ENCODE assay signal across 9 cellular contexts in genomic region chr11:326842-327580, GRCh38. TPM values are rescaled to one million over a fixed set of nuclear protein-coding genes. Genes with fewer than 3 reads are reported as not detected.
DNase-seq lines count a peak whose midpoint lies in the region; ATAC-seq and TF ChIP-seq lines count a peak whose summit lies in the region.
"Had no signal": no experiment of that assay in that cellular context is flagged by ENCODE, and none has a peak within 500 bp of the region (broad histone marks: within the 10 kb centered on the region; RNA-seq: fewer than 3 reads in every experiment).

No MANE protein-coding gene starts in this region.

- H4K12ac ChIP-seq in trophoblast cell (ENCODE audit: low read depth, low read length): no peak overlapping the region

- H3K9ac ChIP-seq in Loucy (ENCODE audit: low read depth, low read length, poor library complexity, severe bottlenecking): peak overlapping the region; percentile 87
- peak overlapping the region; percentile 39 to 65 (median 54) for H3K9ac ChIP-seq in skeletal muscle tissue (ENCODE audit: low read depth in 1 of 3, low read length in 3 of 3)
- H3K9ac ChIP-seq in trophoblast cell (ENCODE audit: low read length): no peak overlapping the region

- no CpG with 5 or more reads among the region's 19 CpGs for WGBS in trophoblast cell (ENCODE audit: extremely low coverage, insufficient coverage, insufficient read length)

- H3K27ac ChIP-seq in CD4-positive, alpha-beta memory T cell (ENCODE audit: low read depth, low read length): peak overlapping the region; percentile 76
- H3K27ac ChIP-seq in right atrium auricular region: peak overlapping the region; percentile 87 to 90
- H3K27ac ChIP-seq in skeletal muscle tissue (ENCODE audit: low read depth, low read length): peak overlapping the region; percentile 88
- H3K27ac ChIP-seq in trophoblast cell (ENCODE audit: low read depth, low read length): no peak overlapping the region

- H3K27ac Mint-ChIP-seq in CD4-positive, alpha-beta memory T cell: peak overlapping the region; percentile 86 to 96 (median 91)
- peak overlapping the region; percentile 95 for H3K27ac Mint-ChIP-seq in activated naive CD4-positive, alpha-beta T cell treated with anti-CD3 and anti-CD28 coated beads, Interleukin-2, amount 50 U/mL, for 24 hours

- peak overlapping the region; percentile 58 to 84 (median 67) for H3K4me3 Mint-ChIP-seq in CD4-positive, alpha-beta memory T cell
- peak overlapping the region; percentile 68 for H3K4me3 Mint-ChIP-seq in activated naive CD4-positive, alpha-beta T cell treated with anti-CD3 and anti-CD28 coated beads, Interleukin-2, amount 50 U/mL, for 24 hours

- no peak overlapping the region for H4K8ac ChIP-seq in trophoblast cell (ENCODE audit: low read depth, low read length)

- no peak overlapping the region for H2AK5ac ChIP-seq in trophoblast cell (ENCODE audit: low read length)

- H3K79me2 ChIP-seq in Loucy (ENCODE audit: insufficient read depth, low read length): peaks cover 47% of the 10 kb centered on the region
- H3K79me2 ChIP-seq in trophoblast cell (ENCODE audit: control insufficient read depth, insufficient read depth, low read length, poor library complexity): no peaks in the 10 kb centered on the region

- H3K27me3 ChIP-seq in CD4-positive, alpha-beta memory T cell (ENCODE audit: insufficient read depth, low read length): no peaks in the 10 kb centered on the region
- H3K27me3 ChIP-seq in Loucy (ENCODE audit: insufficient read depth, low read length, poor library complexity, severe bottlenecking) (no peaks in the 10 kb centered on the region), right atrium auricular region (no peaks in the 10 kb centered on the region), skeletal muscle tissue (ENCODE audit: control insufficient read depth in 3 of 3, insufficient read depth in 3 of 3, low read length in 3 of 3) (peaks cover 0 to 22% (median 3%) of the 10 kb centered on the region in 3 donors), trophoblast cell (ENCODE audit: insufficient read depth, low read length) (no peaks in the 10 kb centered on the region)

- no peak overlapping the region for H4K91ac ChIP-seq in trophoblast cell (ENCODE audit: low read depth, low read length)

- H2AFZ ChIP-seq in Loucy (ENCODE audit: low read length) (no peak overlapping the region), trophoblast cell (ENCODE audit: insufficient read depth, low read length, poor library complexity) (no peak overlapping the region)

- H3K14ac ChIP-seq in trophoblast cell (ENCODE audit: low read length): no peak overlapping the region

- H3K18ac ChIP-seq in trophoblast cell (ENCODE audit: low read length): no peak overlapping the region

- no peaks in the 10 kb centered on the region for H3K36me3 ChIP-seq in CD4-positive, alpha-beta memory T cell (ENCODE audit: insufficient read depth, low read length)
- H3K36me3 ChIP-seq in Loucy (ENCODE audit: insufficient read depth, low read length) (no peaks in the 10 kb centered on the region), right atrium auricular region (no peaks in the 10 kb centered on the region), skeletal muscle tissue (ENCODE audit: control insufficient read depth in 3 of 3, insufficient read depth in 3 of 3, low read length in 3 of 3) (no peaks in the 10 kb centered on the region), trophoblast cell (ENCODE audit: control insufficient read depth in 1 of 2, insufficient read depth in 2 of 2, low read length in 2 of 2) (no peaks in the 10 kb centered on the region)

- H3K4me2 ChIP-seq in Loucy (ENCODE audit: low read depth, low read length, poor library complexity, severe bottlenecking) (peak overlapping the region; percentile 85), trophoblast cell (ENCODE audit: low read length) (no peak overlapping the region)

- H3K4me1 ChIP-seq in CD4-positive, alpha-beta memory T cell (ENCODE audit: insufficient read depth, low read length): peaks cover 50% of the 10 kb centered on the region
- peaks cover 74% of the 10 kb centered on the region for H3K4me1 ChIP-seq in Loucy (ENCODE audit: insufficient read depth, low read length, poor library complexity, severe bottlenecking)
- H3K4me1 ChIP-seq in right atrium auricular region: peaks cover 0 to 38% of the 10 kb centered on the region in 2 donors
- H3K4me1 ChIP-seq in skeletal muscle tissue (ENCODE audit: control insufficient read depth in 3 of 3, insufficient read depth in 3 of 3, low read length in 3 of 3): peaks cover 21 to 29% (median 29%) of the 10 kb centered on the region in 3 donors
- no peaks in the 10 kb centered on the region for H3K4me1 ChIP-seq in trophoblast cell (ENCODE audit: control insufficient read depth in 1 of 2, insufficient read depth in 2 of 2, low read length in 2 of 2)

- no peak overlapping the region for H2BK5ac ChIP-seq in trophoblast cell (ENCODE audit: low read depth, low read length, poor library complexity)

- POLR2A ChIA-PET in CD4-positive, alpha-beta memory T cell (lab: Charles Lee; ENCODE audit: partially characterized antibody): interaction anchor here (0.7 to 4.5 kb wide), 8 partner anchors 11 to 119 kb away, joined by 3 to 42 read pairs (median 4); partner anchors contain the start of genes BET1L, IFITM1, PGGHG and RIC8A
- POLR2A ChIA-PET in HEK293T (lab: Yijun Ruan, JAX): interaction anchor here (1.2 kb wide), 1 partner anchor 28 kb away, joined by 5 read pairs; no protein-coding TSS in a partner anchor

- intact Hi-C loops in CD4-positive, alpha-beta memory T cell (cut with micrococcal nuclease): no loop called here

- no peak overlapping the region for H2BK12ac ChIP-seq in trophoblast cell (ENCODE audit: low read length)

- peaks cover 0 to 2% (median 0%) of the 10 kb centered on the region in 8 donors for H3K9me3 Mint-ChIP-seq in CD4-positive, alpha-beta memory T cell
- H3K9me3 Mint-ChIP-seq in activated naive CD4-positive, alpha-beta T cell treated with anti-CD3 and anti-CD28 coated beads, Interleukin-2, amount 50 U/mL, for 24 hours: no peaks in the 10 kb centered on the region

- no peaks in the 10 kb centered on the region for H4K20me1 ChIP-seq in Loucy (ENCODE audit: insufficient read depth, low read length, poor library complexity, severe bottlenecking)

- no peak overlapping the region for H3K23ac ChIP-seq in trophoblast cell (ENCODE audit: low read length)

- no peaks in the 10 kb centered on the region for H3K79me1 ChIP-seq in trophoblast cell (ENCODE audit: low read length)

- no peak for TF ChIP-seq CTCF in Loucy (conservative IDR thresholded peaks at IDR 0.05; ENCODE audit: low read length)
- TF ChIP-seq CTCF in right atrium auricular region (IDR thresholded peaks at IDR 0.05): no peak

- peak; percentile 77 for ATAC-seq in GM21447 (IDR thresholded peaks at IDR 0.05; ENCODE audit: unreplicated experiment)

- H3F3A ChIP-seq in Loucy (ENCODE audit: low read depth): peaks cover 40% of the 10 kb centered on the region

- no peaks in the 10 kb centered on the region for H3K9me2 ChIP-seq in Loucy (replicated peaks; ENCODE audit: low read depth, low read length)

- peaks cover 33 to 80% (median 57%) of the 10 kb centered on the region in 4 donors for H3K4me1 Mint-ChIP-seq in CD4-positive, alpha-beta memory T cell
- H3K4me1 Mint-ChIP-seq in activated naive CD4-positive, alpha-beta T cell treated with anti-CD3 and anti-CD28 coated beads, Interleukin-2, amount 50 U/mL, for 24 hours: peaks cover 77% of the 10 kb centered on the region

- H3K36me3 Mint-ChIP-seq in CD4-positive, alpha-beta memory T cell: no peaks in the 10 kb centered on the region
- H3K36me3 Mint-ChIP-seq in activated naive CD4-positive, alpha-beta T cell treated with anti-CD3 and anti-CD28 coated beads, Interleukin-2, amount 50 U/mL, for 24 hours: no peaks in the 10 kb centered on the region

- DNase-seq in CD4-positive, alpha-beta memory T cell: peak; percentile 67 to 82 (median 68)
- peak; percentile 94 for DNase-seq in right atrium auricular region (ENCODE audit: low spot score)
- no peak for DNase-seq in HEK293T (ENCODE audit: extremely low spot score)
- DNase-seq in trophoblast cell: no peak

- no peaks in the 10 kb centered on the region for H3K9me3 ChIP-seq in CD4-positive, alpha-beta memory T cell (ENCODE audit: control insufficient read depth in 1 of 2, low read length in 2 of 2)
- H3K9me3 ChIP-seq in Loucy (ENCODE audit: insufficient read depth, low read depth, low read length) (no peaks in the 10 kb centered on the region), right atrium auricular region (no peaks in the 10 kb centered on the region), skeletal muscle tissue (ENCODE audit: control insufficient read depth in 3 of 3, low read length in 3 of 3) (no peaks in the 10 kb centered on the region), trophoblast cell (ENCODE audit: insufficient read depth, low read depth, low read length) (peaks cover 8% of the 10 kb centered on the region)

- H2BK120ac ChIP-seq in trophoblast cell (ENCODE audit: insufficient read depth, low read length, poor library complexity): no peak overlapping the region

- no peaks in the 10 kb centered on the region for H3K27me3 Mint-ChIP-seq in CD4-positive, alpha-beta memory T cell
- H3K27me3 Mint-ChIP-seq in activated naive CD4-positive, alpha-beta T cell treated with anti-CD3 and anti-CD28 coated beads, Interleukin-2, amount 50 U/mL, for 24 hours: no peaks in the 10 kb centered on the region

- CTCF ChIA-PET in CD4-positive, alpha-beta memory T cell (lab: Charles Lee; ENCODE audit: partially characterized antibody): interaction anchor here (1.4 to 1.5 kb wide), 4 partner anchors 15 to 76 kb away, joined by 3 to 4 read pairs (median 4); no protein-coding TSS in a partner anchor
- CTCF ChIA-PET in HEK293T (lab: Yijun Ruan, JAX): interaction anchor here (0.6 kb wide), 1 partner anchor 17 kb away, joined by 3 read pairs; no protein-coding TSS in a partner anchor

- H3K4me3 ChIP-seq in CD4-positive, alpha-beta memory T cell (ENCODE audit: low read length in 2 of 2): peak overlapping the region in 1 of 2 donors; percentile 37
- H3K4me3 ChIP-seq in Loucy (ENCODE audit: low read length, poor library complexity, severe bottlenecking) (peak overlapping the region; percentile 68), right atrium auricular region (peak overlapping the region in 1 of 2 donors; percentile 26), skeletal muscle tissue (ENCODE audit: low read length in 3 of 3) (peak overlapping the region in 2 of 3 donors; percentile 30 to 41), trophoblast cell (ENCODE audit: low read depth, low read length) (no peak overlapping the region)

- H3K4ac ChIP-seq in trophoblast cell (ENCODE audit: low read depth, low read length): no peak overlapping the region

RNA-seq across cellular contexts. Expression of gene IFITM3, which starts 6.4 kb away (rescaled TPM):
- 1 to 10 TPM; 6.2 to 7.2 TPM for total RNA-seq in CD4-positive, alpha-beta memory T cell
- polyA plus RNA-seq in CD4-positive, alpha-beta memory T cell: 100 to 1,000 TPM in 1 of 2 donors, 1 to 10 TPM in 1; 9.1 to 108 TPM
- total RNA-seq in right atrium auricular region (100 to 1,000 TPM; 156 to 372 TPM), skeletal muscle tissue (15.7 TPM)
- polyA plus RNA-seq in trophoblast cell (2013): 267 and 298 TPM in 2 replicates

RNA-seq across cellular contexts. Expression of gene IFITM1, which starts 13.2 kb away (rescaled TPM):
- 100 to 1,000 TPM; 119 to 121 TPM for total RNA-seq in CD4-positive, alpha-beta memory T cell
- 1,000 to 10,000 TPM; 2,073 to 2,173 TPM for polyA plus RNA-seq in CD4-positive, alpha-beta memory T cell
- total RNA-seq in right atrium auricular region (100 to 1,000 TPM in 1 of 2 donors, 10 to 100 TPM in 1; 82.3 to 241 TPM), skeletal muscle tissue (13.0 TPM)
- polyA plus RNA-seq in trophoblast cell (2013): 84.5 and 88.4 TPM in 2 replicates

RNA-seq across cellular contexts. Expression of gene IFITM2, which starts 19.4 kb away (rescaled TPM):
- 100 to 1,000 TPM; 202 to 203 TPM for total RNA-seq in CD4-positive, alpha-beta memory T cell
- polyA plus RNA-seq in CD4-positive, alpha-beta memory T cell: 1,000 to 10,000 TPM; 2,491 to 3,716 TPM
- total RNA-seq in right atrium auricular region (100 to 1,000 TPM; 120 to 296 TPM), skeletal muscle tissue (6.3 TPM)
- 165 and 166 TPM in 2 replicates for polyA plus RNA-seq in trophoblast cell (2013)

RNA-seq across cellular contexts. Expression of gene IFITM5, which starts 27.7 kb away (rescaled TPM):
- total RNA-seq in CD4-positive, alpha-beta memory T cell: not detected
- not detected for polyA plus RNA-seq in CD4-positive, alpha-beta memory T cell
- total RNA-seq in right atrium auricular region (not detected), skeletal muscle tissue (not detected)
- polyA plus RNA-seq in trophoblast cell (2013): not detected in 2 replicates
- total RNA-seq: mononuclear cell had no signal

RNA-seq across cellular contexts. Expression of gene PGGHG, which starts 38.1 kb away (rescaled TPM):
- 100 to 1,000 TPM; 304 TPM for total RNA-seq in CD4-positive, alpha-beta memory T cell
- 1 to 10 TPM; 3.0 to 5.6 TPM for polyA plus RNA-seq in CD4-positive, alpha-beta memory T cell
- 1 to 10 TPM; 4.9 to 9.4 TPM for total RNA-seq in right atrium auricular region
- 2.6 TPM for total RNA-seq in skeletal muscle tissue
- 35.5 and 36.9 TPM in 2 replicates for polyA plus RNA-seq in trophoblast cell (2013)

Comparison
In these comparisons a context has a peak if more than half of its experiments do, and no peak if none do; other contexts are left out.
1. DNase-seq: peak in CD4-positive, alpha-beta memory T cell (5 of 5) and right atrium auricular region (single experiment); none in HEK293T (single experiment) and trophoblast cell (0 of 2).
2. RNA of gene IFITM2, which starts 19.4 kb away (total RNA-seq): 120 to 296 TPM in right atrium auricular region and 202 to 203 TPM in CD4-positive, alpha-beta memory T cell; 6.3 TPM in skeletal muscle tissue (single experiment); every median in the first group is over 10 times any median in the second.